In genomic region chr20:21289651-21290050, GRCh38 we compare ENCODE assay signal across 1 cellular context.
TF ChIP-seq lines count a peak whose summit lies in the region.

No MANE protein-coding gene starts in this region.

TF ChIP-seq in IMR-90, 13 proteins besides CTCF, POLR2A, EP300 and RAD21 (continued from another document):
- no peak for TF ChIP-seq FOS (IDR thresholded peaks at IDR 0.05; ENCODE audit: low read depth, low read length)
- TF ChIP-seq MXI1 (IDR thresholded peaks at IDR 0.05; ENCODE audit: borderline replicate concordance, low read depth, low read length) = no peak
- no peak for TF ChIP-seq CEBPB (IDR thresholded peaks at IDR 0.05; ENCODE audit: low read depth, low read length)
- TF ChIP-seq SMC3 (IDR thresholded peaks at IDR 0.05; ENCODE audit: low read depth, low read length) = no peak
- TF ChIP-seq CHD1 (IDR thresholded peaks at IDR 0.05; ENCODE audit: low read depth, low read length) = no peak
- TF ChIP-seq USF2 (IDR thresholded peaks at IDR 0.05; ENCODE audit: low read depth, low read length) = no peak
TF ChIP-seq in IMR-90: peak in this region for 0.
